10 cellular contexts compared by ENCODE assay signal in genomic region chr2:229873123-229873581, GRCh38. TPM values are rescaled to one million over a fixed set of nuclear protein-coding genes. Genes with fewer than 3 reads are reported as not detected.
DNase-seq lines count a peak whose midpoint lies in the region; ATAC-seq lines count a peak whose summit lies in the region.
"Had no signal": no experiment of that assay in that cellular context is flagged by ENCODE, and none has a peak within 500 bp of the region (broad histone marks: within the 10 kb centered on the region; RNA-seq: fewer than 3 reads in every experiment).

No MANE protein-coding gene starts in this region.

- no peak overlapping the region for H3K27ac ChIP-seq in CD4-positive, CD25-positive, alpha-beta regulatory T cell (ENCODE audit: insufficient read depth, low read length, poor library complexity, severe bottlenecking)
- H3K27ac ChIP-seq: C4-2B had no signal

- H3K4me3 Mint-ChIP-seq in CD4-positive, CD25-positive, alpha-beta regulatory T cell, result peak overlapping the region in 1 of 4 donors; percentile 44
- peak overlapping the region in 1 of 2 donors; percentile 24 for H3K4me3 Mint-ChIP-seq in effector memory CD8-positive, alpha-beta T cell

- H3K9me3 ChIP-seq in CD4-positive, CD25-positive, alpha-beta regulatory T cell (ENCODE audit: control insufficient read depth in 2 of 2, low read length in 2 of 2), result no peaks in the 10 kb centered on the region

- H3K27ac Mint-ChIP-seq in CD4-positive, CD25-positive, alpha-beta regulatory T cell, result peak overlapping the region in 1 of 3 donors; percentile 59
- peak overlapping the region; percentile 68 to 83 for H3K27ac Mint-ChIP-seq in effector memory CD8-positive, alpha-beta T cell
- H3K27ac Mint-ChIP-seq: activated naive CD4-positive, alpha-beta T cell treated with anti-CD3 and anti-CD28 coated beads, Interleukin-2, amount 50 U/mL, for 72 hours had no signal

- peak in 1 of 2 donors; percentile 25 for ATAC-seq in CD4-positive, CD25-positive, alpha-beta regulatory T cell (ENCODE audit: low read depth in 2 of 2)
- ATAC-seq in GM19395 (IDR thresholded peaks at IDR 0.05; ENCODE audit: unreplicated experiment), result peak; percentile 90
- peak; percentile 77 for ATAC-seq in HG03095 (IDR thresholded peaks at IDR 0.05; ENCODE audit: unreplicated experiment)
- ATAC-seq in effector memory CD8-positive, alpha-beta T cell (replicated peaks), result no peak
- ATAC-seq: activated naive CD4-positive, alpha-beta T cell treated with anti-CD3 and anti-CD28 coated beads, Interleukin-2, amount 50 U/mL, for 72 hours had no signal

- peak in 1 of 3 donors; percentile 14 for DNase-seq in CD4-positive, CD25-positive, alpha-beta regulatory T cell
- DNase-seq in effector memory CD8-positive, alpha-beta T cell, result no peak
- DNase-seq in stimulated activated CD4-positive, alpha-beta T cell treated with anti-CD3 and anti-CD28 coated beads, Interleukin-1b, Interleukin-23, amount 100 ng/mL, for 48 hours, result no peak
- no peak for DNase-seq in cortex of kidney (lab: John Stamatoyannopoulos, UW)
- no peak for DNase-seq in NCI-H446 treated with DMSO at 0.1 percent for 48 hours (lab: John Stamatoyannopoulos, UW)
- no peak for DNase-seq in NCI-H345 treated with DMSO at 0.1 percent for 48 hours (lab: John Stamatoyannopoulos, UW; ENCODE audit: unreplicated experiment)

- no peaks in the 10 kb centered on the region for H3K27me3 Mint-ChIP-seq in CD4-positive, CD25-positive, alpha-beta regulatory T cell
- H3K27me3 Mint-ChIP-seq in effector memory CD8-positive, alpha-beta T cell, result no peaks in the 10 kb centered on the region

- H3K4me1 ChIP-seq in CD4-positive, CD25-positive, alpha-beta regulatory T cell (ENCODE audit: control insufficient read depth, insufficient read depth, low read length, poor library complexity, severe bottlenecking), result peaks cover 19% of the 10 kb centered on the region

- peak overlapping the region; percentile 56 for H3K4me3 ChIP-seq in CD4-positive, CD25-positive, alpha-beta regulatory T cell (ENCODE audit: low read depth, low read length)

- no peaks in the 10 kb centered on the region for H3K27me3 ChIP-seq in CD4-positive, CD25-positive, alpha-beta regulatory T cell (ENCODE audit: control insufficient read depth, insufficient read depth, low read length)

- no peaks in the 10 kb centered on the region for H3K9me3 Mint-ChIP-seq in CD4-positive, CD25-positive, alpha-beta regulatory T cell
- H3K9me3 Mint-ChIP-seq in effector memory CD8-positive, alpha-beta T cell, result no peaks in the 10 kb centered on the region
- H3K9me3 Mint-ChIP-seq: activated naive CD4-positive, alpha-beta T cell treated with anti-CD3 and anti-CD28 coated beads, Interleukin-2, amount 50 U/mL, for 72 hours had no signal

- peaks cover 48% of the 10 kb centered on the region for H3K36me3 Mint-ChIP-seq in CD4-positive, CD25-positive, alpha-beta regulatory T cell
- peaks cover 31% of the 10 kb centered on the region for H3K36me3 Mint-ChIP-seq in effector memory CD8-positive, alpha-beta T cell (ENCODE audit: insufficient read depth)

- peaks cover 45 to 81% (median 58%) of the 10 kb centered on the region in 4 donors for H3K4me1 Mint-ChIP-seq in CD4-positive, CD25-positive, alpha-beta regulatory T cell
- peaks cover 20 to 69% of the 10 kb centered on the region in 2 donors for H3K4me1 Mint-ChIP-seq in effector memory CD8-positive, alpha-beta T cell (ENCODE audit: low read depth in 2 of 2)

- peaks cover 44% of the 10 kb centered on the region for H3K36me3 ChIP-seq in CD4-positive, CD25-positive, alpha-beta regulatory T cell (ENCODE audit: control insufficient read depth, insufficient read depth, low read length)

RNA-seq across cellular contexts. Expression of gene TRIP12, which starts 48.7 kb away (rescaled TPM):
- total RNA-seq in CD4-positive, CD25-positive, alpha-beta regulatory T cell, result 216 TPM
- 10 to 100 TPM; 40.5 to 50.3 (median 44.5) TPM for polyA plus RNA-seq in CD4-positive, CD25-positive, alpha-beta regulatory T cell

RNA-seq across cellular contexts. Expression of gene FBXO36, which starts 49.2 kb away (rescaled TPM):
- total RNA-seq in CD4-positive, CD25-positive, alpha-beta regulatory T cell, result 1.0 TPM
- polyA plus RNA-seq in CD4-positive, CD25-positive, alpha-beta regulatory T cell, result 1 to 10 TPM in 2 of 4 donors, under 1 TPM in 2; 0.72 to 1.3 (median 0.94) TPM
